Comparison of ENCODE assay signal across 9 cellular contexts in the genomic region with DNA sequence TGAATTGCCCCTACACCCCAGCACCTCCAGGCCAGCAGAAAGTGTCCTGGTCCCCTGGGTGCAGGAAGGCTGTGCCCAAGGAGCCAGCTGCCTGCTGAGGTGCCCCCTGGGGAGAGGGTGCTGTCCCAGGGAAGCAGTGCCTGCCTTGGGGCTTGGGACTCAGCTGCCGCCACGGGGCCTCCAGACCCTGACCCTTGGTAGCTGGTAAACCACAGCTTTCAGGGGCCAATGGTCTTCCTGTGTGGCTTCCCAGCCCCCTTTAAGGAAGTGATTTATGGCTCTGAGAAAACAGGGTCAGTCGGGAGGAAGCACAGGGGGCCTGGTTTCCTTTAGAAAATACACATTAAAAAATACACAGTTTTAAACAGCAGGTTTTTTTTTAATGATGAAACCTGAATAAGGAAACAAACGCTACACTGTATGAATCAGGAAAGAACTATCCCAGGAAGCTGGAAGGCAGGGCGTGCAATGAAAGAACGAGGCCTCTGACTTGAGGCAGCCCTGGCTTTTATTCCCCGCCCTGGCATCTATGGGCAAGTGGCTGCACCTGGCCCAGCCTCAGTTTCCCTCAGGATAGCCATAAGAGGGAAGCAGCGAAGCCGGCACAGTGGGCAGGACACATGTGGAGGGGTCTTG. TPM values are rescaled to one million over a fixed set of nuclear protein-coding genes. Genes with fewer than 3 reads are reported as not detected.
DNase-seq lines count a peak whose midpoint lies in the region; ATAC-seq and TF ChIP-seq lines count a peak whose summit lies in the region.
"Had no signal": no experiment of that assay in that cellular context is flagged by ENCODE, and none has a peak within 500 bp of the region (broad histone marks: within the 10 kb centered on the region; RNA-seq: fewer than 3 reads in every experiment).

No MANE protein-coding gene starts in this region.

- no peak for TF ChIP-seq POLR2A in upper lobe of left lung (IDR thresholded peaks at IDR 0.05)

- H3K4me3 Mint-ChIP-seq in brain (no peak overlapping the region), CD14-positive monocyte (no peak overlapping the region)
- H3K4me3 Mint-ChIP-seq: T-helper 1 cell treated with Interleukin-12 subunit alpha and Interleukin-12 subunit beta and Interleukin-4 antibody, amounts not matched to agents 30 μg/mL and 1 μg/mL, for 36 hours had no signal

- intact Hi-C loops in left lung (cut with DNase I), result no loop called here
- intact Hi-C loops in CD14-positive monocyte (cut with micrococcal nuclease), result no loop called here

- H3K9me3 Mint-ChIP-seq in brain (no peaks in the 10 kb centered on the region), CD14-positive monocyte (no peaks in the 10 kb centered on the region)
- H3K9me3 Mint-ChIP-seq: T-helper 1 cell treated with Interleukin-12 subunit alpha and Interleukin-12 subunit beta and Interleukin-4 antibody, amounts not matched to agents 30 μg/mL and 1 μg/mL, for 36 hours had no signal

- H3K4me3 ChIP-seq in kidney epithelial cell (ENCODE audit: low read depth, low read length) (no peak overlapping the region), upper lobe of left lung (no peak overlapping the region), left lung (no peak overlapping the region)

- 31 to 40% methylated on average over 7 to 9 of the region's 9 CpGs for WGBS in upper lobe of left lung, 2 donors

- H3K27me3 ChIP-seq in kidney epithelial cell (ENCODE audit: control insufficient read depth, insufficient read depth, low read length), result no peaks in the 10 kb centered on the region
- H3K27me3 ChIP-seq in upper lobe of left lung, result no peaks in the 10 kb centered on the region
- peaks cover 0 to 23% of the 10 kb centered on the region in 2 donors for H3K27me3 ChIP-seq in left lung

- H3K36me3 Mint-ChIP-seq in brain (no peaks in the 10 kb centered on the region), CD14-positive monocyte (no peaks in the 10 kb centered on the region)

- H3K36me3 ChIP-seq in kidney epithelial cell (ENCODE audit: control insufficient read depth, insufficient read depth, low read length) (no peaks in the 10 kb centered on the region), upper lobe of left lung (no peaks in the 10 kb centered on the region), left lung (no peaks in the 10 kb centered on the region)

- no peak for TF ChIP-seq EP300 in upper lobe of left lung (IDR thresholded peaks at IDR 0.05)

- DNase-seq in KBM-7, result peak; percentile 49
- DNase-seq in kidney epithelial cell (ENCODE audit: low read depth), result peak; percentile 55
- peak in 1 of 2 donors; percentile 54 for DNase-seq in upper lobe of left lung
- DNase-seq in left lung, result no peak
- DNase-seq in CD14-positive monocyte (ENCODE audit: low spot score), result no peak
- no peak for DNase-seq in NCI-H1694 (lab: John Stamatoyannopoulos, UW)
- DNase-seq: MV-4-11 had no signal

- H3K27me3 Mint-ChIP-seq in brain (peaks cover 6% of the 10 kb centered on the region), CD14-positive monocyte (ENCODE audit: low read depth in 3 of 3) (peaks cover 26 to 42% (median 28%) of the 10 kb centered on the region in 3 donors)

- H3K4me1 ChIP-seq in upper lobe of left lung (peaks cover 38 to 78% (median 59%) of the 10 kb centered on the region in 4 donors), left lung (peaks cover 15 to 28% of the 10 kb centered on the region in 2 donors)

- peak overlapping the region in 3 of 5 experiments; percentile 21 to 88 (median 26) for H3K27ac Mint-ChIP-seq in brain
- H3K27ac Mint-ChIP-seq in CD14-positive monocyte, result no peak overlapping the region
- H3K27ac Mint-ChIP-seq: T-helper 1 cell treated with Interleukin-12 subunit alpha and Interleukin-12 subunit beta and Interleukin-4 antibody, amounts not matched to agents 30 μg/mL and 1 μg/mL, for 36 hours had no signal

- peak overlapping the region; percentile 58 to 80 (median 72) for H3K27ac ChIP-seq in upper lobe of left lung
- H3K27ac ChIP-seq in left lung, result no peak overlapping the region

- H3K9me3 ChIP-seq in upper lobe of left lung (no peaks in the 10 kb centered on the region), left lung (no peaks in the 10 kb centered on the region)

- ATAC-seq in upper lobe of left lung (ENCODE audit: low FRiP score in 2 of 2) (no peak), left lung (no peak)

- in situ Hi-C loops in KBM-7 (cut with MboI; ENCODE audit: low pct_unique_long_range_greater_than_20kb, low sequenced_read_pairs), result no loop called here

- peaks cover 60% of the 10 kb centered on the region for H3K4me1 Mint-ChIP-seq in brain
- H3K4me1 Mint-ChIP-seq in CD14-positive monocyte, result peaks cover 2% of the 10 kb centered on the region

- TF ChIP-seq CTCF in brain (conservative IDR thresholded peaks at IDR 0.05) (no peak), kidney epithelial cell (IDR thresholded peaks at IDR 0.05; ENCODE audit: insufficient read depth, low read length, poor library complexity, severe bottlenecking) (no peak), upper lobe of left lung (IDR thresholded peaks at IDR 0.05) (no peak), left lung (IDR thresholded peaks at IDR 0.05) (no peak), CD14-positive monocyte (IDR thresholded peaks at IDR 0.05) (no peak)

RNA-seq across cellular contexts. Expression of a gene that starts 40.6 kb away (rescaled TPM):
- polyA plus RNA-seq in brain (ENCODE audit: insufficient read depth, low read depth, low replicate concordance) (13.4 TPM), CD14-positive monocyte (not detected)
- total RNA-seq in kidney epithelial cell (6.4 and 11.6 TPM in 2 replicates), upper lobe of left lung (10 to 100 TPM; 22.2 to 55.5 (median 36.4) TPM), left lung (10 to 100 TPM; 24.6 to 27.0 TPM)

Comparison
In these comparisons a context has a peak if more than half of its experiments do, and no peak if none do; other contexts are left out.
1. DNase-seq: peak in KBM-7 (single experiment) and kidney epithelial cell (single experiment); none in left lung (0 of 2), CD14-positive monocyte (single experiment) and NCI-H1694 (single experiment).
2. H3K27ac Mint-ChIP-seq: peak in brain (3 of 5); none in CD14-positive monocyte (0 of 7).
3. H3K27ac ChIP-seq: peak in upper lobe of left lung (4 of 4); none in left lung (0 of 2).